28 cellular contexts compared by ENCODE assay signal in the genomic region with DNA sequence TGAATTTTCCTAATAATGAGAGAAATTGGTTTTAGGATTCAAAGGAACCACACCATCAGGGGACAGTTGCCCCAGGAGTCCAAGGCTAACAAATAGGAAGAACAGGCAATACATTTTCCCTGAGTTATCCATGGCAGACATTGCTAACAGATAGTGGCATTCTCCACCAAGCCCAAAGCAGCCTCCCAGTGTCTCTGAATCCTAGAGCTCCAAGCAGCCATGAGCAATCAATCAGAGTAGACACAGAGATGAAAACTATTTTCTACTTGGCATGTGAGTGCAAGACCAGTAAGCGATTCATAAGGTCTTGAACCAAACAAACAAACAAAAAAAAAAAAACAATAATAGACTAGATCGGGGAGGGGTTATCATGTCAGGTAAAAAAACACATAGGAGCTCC.
DNase-seq lines count a peak whose midpoint lies in the region; ATAC-seq, FAIRE-seq and TF ChIP-seq lines count a peak whose summit lies in the region.
"Had no signal": no experiment of that assay in that cellular context is flagged by ENCODE, and none has a peak within 500 bp of the region (broad histone marks: within the 10 kb centered on the region; RNA-seq: fewer than 3 reads in every experiment).

No MANE protein-coding gene starts in this region.

- H3K27me3 Mint-ChIP-seq in HFFc6 (ENCODE audit: insufficient read depth): peaks cover 1% of the 10 kb centered on the region

- no peak for ATAC-seq in K562
- ATAC-seq: CD8-positive, alpha-beta T cell; stimulated activated naive CD8-positive, alpha-beta T cell treated with anti-CD3 and anti-CD28 coated beads, Interleukin-15, Interleukin-2, amounts not matched to agents 100 U/mL and 50 U/mL, for 24 hours had no signal

- 0% methylated on average over 2 of the region's 2 CpGs for WGBS in K562 (ENCODE audit: insufficient coverage, low coverage, missing lambda C conversion rate)
- WGBS in prostate gland: 51% methylated on average over 2 of the region's 2 CpGs
- WGBS in lower leg skin, 2 donors: 78 to 81% methylated on average over 2 of the region's 2 CpGs

- no peaks in the 10 kb centered on the region for H3K36me3 ChIP-seq in K562 (ENCODE audit: control insufficient read depth, insufficient read depth, low read length)
- no peaks in the 10 kb centered on the region for H3K36me3 ChIP-seq in prostate gland
- H3K36me3 ChIP-seq: adrenal gland, HAP-1, heart right ventricle, thoracic aorta, uterus had no signal

- H3K9me1 ChIP-seq in K562 (ENCODE audit: control insufficient read depth, insufficient read depth, low read length): no peaks in the 10 kb centered on the region

- no TSS peak for BruUV-seq in K562 (replicated peaks; lab: Mats Ljungman, UMichigan)

- no peaks in the 10 kb centered on the region for H3K9me3 ChIP-seq in K562 (replicated peaks; ENCODE audit: control insufficient read depth, insufficient read depth, low read depth, low read length)
- no peaks in the 10 kb centered on the region for H3K9me3 ChIP-seq in prostate gland
- H3K9me3 ChIP-seq: adrenal gland, HAP-1, heart right ventricle, psoas muscle, thoracic aorta, uterus had no signal

- no peaks in the 10 kb centered on the region for H4K20me1 ChIP-seq in K562 (replicated peaks; ENCODE audit: control insufficient read depth, insufficient read depth, low read length)

- H3K4me2 ChIP-seq in K562 (ENCODE audit: insufficient read depth, low read length): no peak overlapping the region

- H3K79me2 ChIP-seq in K562 (ENCODE audit: control insufficient read depth, insufficient read depth, low read length): no peaks in the 10 kb centered on the region

- H3K4me1 Mint-ChIP-seq in HFFc6 (ENCODE audit: low read depth): peaks cover 73% of the 10 kb centered on the region
- H3K4me1 Mint-ChIP-seq: brain, naive B cell had no signal

- H3K4me3 ChIP-seq in K562 (no peak overlapping the region), prostate gland (no peak overlapping the region), lower leg skin (ENCODE audit: low read depth, poor library complexity, severe bottlenecking) (no peak overlapping the region)
- H3K4me3 ChIP-seq: adrenal gland, HAP-1, heart right ventricle, psoas muscle, thoracic aorta, uterus had no signal

- in situ Hi-C loops in K562 (cut with MboI): loop anchor here (25.0 kb wide), 1 partner anchor 1774 kb away; no protein-coding TSS in a partner anchor

- H3K27me3 ChIP-seq in K562 (ENCODE audit: control insufficient read depth in 2 of 2, insufficient read depth in 2 of 2, low read length in 2 of 2): peaks cover 0 to 2% of the 10 kb centered on the region in 2 experiments; a peak in 2 of 5 replicates
- no peaks in the 10 kb centered on the region for H3K27me3 ChIP-seq in prostate gland (replicated peaks; ENCODE audit: insufficient read depth)
- H3K27me3 ChIP-seq: adrenal gland, uterus had no signal

- no peak overlapping the region for H3K4me3 Mint-ChIP-seq in HFFc6
- H3K4me3 Mint-ChIP-seq: brain; CD8-positive, alpha-beta T cell; naive B cell had no signal

- H3K9me3 Mint-ChIP-seq in HFFc6: no peaks in the 10 kb centered on the region
- H3K9me3 Mint-ChIP-seq: CD8-positive, alpha-beta T cell had no signal

- peaks cover 8% of the 10 kb centered on the region for H3K36me3 Mint-ChIP-seq in HFFc6 (ENCODE audit: low read depth)
- H3K36me3 Mint-ChIP-seq: brain; CD8-positive, alpha-beta T cell; naive B cell had no signal

- POLR2A ChIA-PET in K562 (lab: Yijun Ruan, JAX): interaction anchor here (0.6 kb wide), 1 partner anchor 37 kb away, joined by 3 read pairs; no protein-coding TSS in a partner anchor

- H3K9ac ChIP-seq in K562 (ENCODE audit: insufficient read depth in 1 of 2, low read depth in 2 of 2, low read length in 2 of 2): no peak overlapping the region

- TF ChIP-seq RAD21 in K562 (CRISPR knock-in tag; conservative IDR thresholded peaks at IDR 0.05 in 1 of 2, IDR thresholded peaks at IDR 0.05 in 1 of 2): no peak

- intact Hi-C loops in K562 (cut with micrococcal nuclease) (no loop called here), prostate gland (cut with DNase I) (loop anchor here (5.0 kb wide), 1 partner anchor 101 kb away; no protein-coding TSS in a partner anchor), lower leg skin (cut with DNase I; ENCODE audit: low total_unique reads) (no loop called here)

- no peak overlapping the region for H2AFZ ChIP-seq in K562 (ENCODE audit: low read depth, low read length)

- TF ChIP-seq POLR2A in K562 (conservative IDR thresholded peaks at IDR 0.05) (no peak), prostate gland (IDR thresholded peaks at IDR 0.05) (no peak), lower leg skin (IDR thresholded peaks at IDR 0.05) (no peak)

- H3K4me1 ChIP-seq in K562 (replicated peaks in 1 of 2; ENCODE audit: control insufficient read depth in 2 of 2, insufficient read depth in 2 of 2, low read length in 2 of 2) (no peaks in the 10 kb centered on the region), prostate gland (replicated peaks) (peaks cover 8% of the 10 kb centered on the region)
- H3K4me1 ChIP-seq: adrenal gland, HAP-1, heart right ventricle, psoas muscle, uterus had no signal

- no peak for TF ChIP-seq CTCF in HFFc6 (IDR thresholded peaks at IDR 0.05)
- no peak for TF ChIP-seq CTCF in K562 (IDR thresholded peaks at IDR 0.05 in 2 of 3, conservative IDR thresholded peaks at IDR 0.05 in 1 of 3; ENCODE audit: insufficient read depth in 2 of 3, low read depth in 1 of 3, low read length in 3 of 3)
- TF ChIP-seq CTCF in prostate gland (IDR thresholded peaks at IDR 0.05): no peak
- no peak for TF ChIP-seq CTCF in lower leg skin (IDR thresholded peaks at IDR 0.05)

- H3K27ac ChIP-seq in K562 (ENCODE audit: extremely low read depth, low read depth, low read length) (no peak overlapping the region), prostate gland (peak overlapping the region; percentile 94 to 97)
- H3K27ac ChIP-seq: adrenal gland, heart right ventricle, HL-60, psoas muscle, thoracic aorta, uterus had no signal

- DNase-seq in DMS153 (lab: John Stamatoyannopoulos, UW): peak; percentile 77
- DNase-seq in HFFc6: peak; percentile 45
- DNase-seq in K562 (ENCODE audit: extremely low read depth in 1 of 4, low spot score in 3 of 4): no peak
- DNase-seq in prostate gland (ENCODE audit: low spot score): no peak
- no peak for DNase-seq in NCI-H1417 (lab: John Stamatoyannopoulos, UW)
- DNase-seq in midbrain (lab: John Stamatoyannopoulos, UW): no peak
- DNase-seq in lower leg skin (ENCODE audit: low spot score in 2 of 2): no peak
- no peak for DNase-seq in NCI-H2029 treated with DMSO at 0.1 percent for 48 hours (lab: John Stamatoyannopoulos, UW)
- DNase-seq: activated CD4-positive, alpha-beta T cell treated with anti-CD3 and anti-CD28 coated beads, Interleukin-2, amount 50 U/mL, for 48 hours; activated naive CD4-positive, alpha-beta T cell treated with Interleukin-2 at 50 U/mL for 16 hours; adrenal gland; CD8-positive, alpha-beta T cell; DMS 273 treated with DMSO at 0.1 percent for 48 hours; effector CD4-positive, alpha-beta T cell; heart right ventricle; Kasumi-1; naive B cell; NCI-H1694 treated with DMSO at 0.1 percent for 48 hours; NCI-H226; NCI-H774; psoas muscle; stimulated activated naive CD8-positive, alpha-beta T cell treated with anti-CD3 and anti-CD28 coated beads, Interleukin-15, Interleukin-2, amounts not matched to agents 100 U/mL and 50 U/mL, for 24 hours; T-helper 1 cell; uterus had no signal

- FAIRE-seq in K562 (lab: Jason Lieb, UNC): no peak

- no peak overlapping the region; the same call in 1 of the 2 replicates for H3K27ac Mint-ChIP-seq in HFFc6
- H3K27ac Mint-ChIP-seq: brain; CD8-positive, alpha-beta T cell; naive B cell had no signal

- no peak for TF ChIP-seq EP300 in K562 (IDR thresholded peaks at IDR 0.05; ENCODE audit: low read length)

- CTCF ChIA-PET in K562 (lab: Yijun Ruan, JAX; ENCODE audit: low intra/inter-chr PET ratio): no interaction called here

TF ChIP-seq in K562, 482 proteins besides CTCF, POLR2A, EP300 and RAD21:
- TF ChIP-seq ELF4 (CRISPR knock-in tag; IDR thresholded peaks at IDR 0.05) (no peak), SMARCA5 (IDR thresholded peaks at IDR 0.05) (no peak), ZBTB17 (CRISPR knock-in tag; IDR thresholded peaks at IDR 0.05) (peak; percentile 89)
- TF ChIP-seq, protein P1, sequence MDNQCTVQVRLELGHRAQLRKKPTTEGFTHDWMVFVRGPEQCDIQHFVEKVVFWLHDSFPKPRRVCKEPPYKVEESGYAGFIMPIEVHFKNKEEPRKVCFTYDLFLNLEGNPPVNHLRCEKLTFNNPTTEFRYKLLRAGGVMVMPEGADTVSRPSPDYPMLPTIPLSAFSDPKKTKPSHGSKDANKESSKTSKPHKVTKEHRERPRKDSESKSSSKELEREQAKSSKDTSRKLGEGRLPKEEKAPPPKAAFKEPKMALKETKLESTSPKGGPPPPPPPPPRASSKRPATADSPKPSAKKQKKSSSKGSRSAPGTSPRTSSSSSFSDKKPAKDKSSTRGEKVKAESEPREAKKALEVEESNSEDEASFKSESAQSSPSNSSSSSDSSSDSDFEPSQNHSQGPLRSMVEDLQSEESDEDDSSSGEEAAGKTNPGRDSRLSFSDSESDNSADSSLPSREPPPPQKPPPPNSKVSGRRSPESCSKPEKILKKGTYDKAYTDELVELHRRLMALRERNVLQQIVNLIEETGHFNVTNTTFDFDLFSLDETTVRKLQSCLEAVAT (IDR thresholded peaks at IDR 0.05): peak in 1 of 2 experiments; percentile 86; a peak in 2 of 4 replicates
TF ChIP-seq in K562: peak in this region for 2.

Comparison
In these comparisons a context has a peak if more than half of its experiments do, and no peak if none do; other contexts are left out.
1. DNase-seq: peak in DMS153 (single experiment) and HFFc6 (single experiment); none in K562 (0 of 4), prostate gland (single experiment), NCI-H1417 (0 of 3), midbrain (single experiment), lower leg skin (0 of 2) and NCI-H2029 treated with DMSO at 0.1 percent for 48 hours (single experiment).